In the genomic region with DNA sequence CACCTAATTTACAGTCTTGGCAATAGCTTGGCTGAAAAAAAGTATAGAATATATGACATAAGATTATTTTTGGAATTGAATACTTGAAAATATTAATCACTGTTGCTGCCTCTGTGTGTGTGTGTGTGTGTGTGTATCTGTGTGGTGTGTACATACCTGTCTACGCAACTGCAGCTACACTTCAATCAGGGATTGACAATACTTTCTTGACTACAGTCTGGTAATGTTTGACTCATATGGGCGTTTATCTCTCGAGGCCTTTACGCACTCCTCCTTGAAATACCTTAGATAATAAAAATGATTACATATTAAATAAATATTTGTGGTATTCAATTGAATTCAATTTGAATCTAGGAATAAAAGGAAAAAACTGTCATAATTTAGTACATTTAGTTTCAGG, we compare ENCODE assay signal across 36 cellular contexts.
"Had no signal": no experiment of that assay in that cellular context is flagged by ENCODE, and none has a peak within 500 bp of the region (broad histone marks: within the 10 kb centered on the region; RNA-seq: fewer than 3 reads in every experiment).

No MANE protein-coding gene starts in this region.

- H3K27ac Mint-ChIP-seq: activated CD4-positive, alpha-beta memory T cell treated with anti-CD3 and anti-CD28 coated beads for 36 hours; activated CD4-positive, alpha-beta T cell treated with anti-CD3 and anti-CD28 coated beads for 36 hours; activated CD4-positive, alpha-beta T cell treated with anti-CD3 and anti-CD28 coated beads, Interleukin-2, amount 10 ng/mL, durations not matched to agents 24 days and 14 days; activated CD8-positive, alpha-beta memory T cell treated with anti-CD3 and anti-CD28 coated beads, Interleukin-2, amount 10 ng/mL, durations not matched to agents 7 days and 5 days; activated CD8-positive, alpha-beta T cell treated with anti-CD3 and anti-CD28 coated beads, Interleukin-2, amount 10 ng/mL, durations not matched to agents 7 days and 5 days; activated naive CD4-positive, alpha-beta T cell treated with anti-CD3 and anti-CD28 coated beads for 36 hours; activated naive CD4-positive, alpha-beta T cell treated with anti-CD3 and anti-CD28 coated beads, Interleukin-2, amount 50 U/mL, for 24 hours; activated naive CD8-positive, alpha-beta T cell treated with anti-CD3 and anti-CD28 coated beads for 36 hours; activated naive CD8-positive, alpha-beta T cell treated with anti-CD3 and anti-CD28 coated beads, Interleukin-2, amount 50 U/mL, for 24 hours; activated T-helper 1 cell treated with anti-CD3 and anti-CD28 coated beads, Interleukin-12 subunit alpha, Interleukin-12 subunit beta, Interleukin-2, Interleukin-4 antibody, amounts not matched to agents 30 ng/mL and 10 ng/mL and 1 ng/mL, durations not matched to agents 14 hours and 24 hours and 36 hours; activated T-helper 2 cell treated with anti-CD3 and anti-CD28 coated beads, Interferon-gamma antibody, Interleukin-2, Interleukin-4, amounts not matched to agents 10 μg/mL and 5 μg/mL and 100 μg/mL, durations not matched to agents 14 hours and 24 hours and 36 hours; brain; dendritic cell treated with granulocyte-macrophage colony-stimulating factor and Interleukin-4, amounts not matched to agents 40 ng/mL and 50 ng/mL, for 4 days; endodermal cell; T-helper 17 cell; T-helper 2 cell treated with Interferon-gamma antibody and Interleukin-4, amounts not matched to agents 5 μg/mL and 100 μg/mL, for 36 hours had no signal

- H3K4me3 ChIP-seq: adrenal gland, ascending aorta, breast epithelium, coronary artery, dorsolateral prefrontal cortex, esophagus squamous epithelium, gastrocnemius medialis, heart right ventricle had no signal

- DNase-seq: activated CD4-positive, alpha-beta memory T cell treated with anti-CD3 and anti-CD28 coated beads for 36 hours; activated CD4-positive, alpha-beta T cell treated with anti-CD3 and anti-CD28 coated beads for 36 hours; activated CD4-positive, alpha-beta T cell treated with anti-CD3 and anti-CD28 coated beads, Interleukin-2, amount 10 ng/mL, durations not matched to agents 24 days and 14 days; activated CD4-positive, CD25-positive, alpha-beta regulatory T cell; activated CD4-positive, CD25-positive, alpha-beta regulatory T cell treated with anti-CD3 and anti-CD28 coated beads, Interleukin-2, amount 50 U/mL, for 72 hours; activated CD8-positive, alpha-beta memory T cell treated with anti-CD3 and anti-CD28 coated beads, Interleukin-2, amount 10 ng/mL, durations not matched to agents 7 days and 5 days; activated CD8-positive, alpha-beta memory T cell treated with anti-CD3 and anti-CD28 coated beads, Interleukin-2, amount 50 U/mL, for 4 hours; activated CD8-positive, alpha-beta T cell treated with anti-CD3 and anti-CD28 coated beads, Interleukin-2, amount 10 ng/mL, durations not matched to agents 7 days and 5 days; activated effector memory CD4-positive, alpha-beta T cell treated with anti-CD3 and anti-CD28 coated beads, Interleukin-2, amount 50 U/mL, for 16 hours; activated naive CD4-positive, alpha-beta T cell treated with anti-CD3 and anti-CD28 coated beads for 36 hours; activated naive CD8-positive, alpha-beta T cell treated with anti-CD3 and anti-CD28 coated beads for 36 hours; activated naive CD8-positive, alpha-beta T cell treated with anti-CD3 and anti-CD28 coated beads, Interleukin-2, amount 50 U/mL, for 24 hours; activated T-cell treated with anti-CD3 and anti-CD28 coated beads, Interleukin-2, amount 50 U/mL, for 1 hour; activated T-cell treated with anti-CD3 and anti-CD28 coated beads, Interleukin-2, amount 50 U/mL, for 48 hours; adrenal gland; dorsolateral prefrontal cortex; effector memory CD4-positive, alpha-beta T cell; endodermal cell; erythroblast; esophagus squamous epithelium; foreskin fibroblast; gastrocnemius medialis; heart right ventricle; SW 1271; T-helper 1 cell; T-helper 17 cell had no signal

- H3K36me3 Mint-ChIP-seq: activated CD4-positive, alpha-beta memory T cell treated with anti-CD3 and anti-CD28 coated beads for 36 hours; activated CD8-positive, alpha-beta memory T cell treated with anti-CD3 and anti-CD28 coated beads, Interleukin-2, amount 10 ng/mL, durations not matched to agents 7 days and 5 days; activated naive CD4-positive, alpha-beta T cell treated with anti-CD3 and anti-CD28 coated beads, Interleukin-2, amount 50 U/mL, for 24 hours; activated naive CD8-positive, alpha-beta T cell treated with anti-CD3 and anti-CD28 coated beads for 36 hours; brain had no signal

- H3K9me3 Mint-ChIP-seq: activated naive CD4-positive, alpha-beta T cell treated with anti-CD3 and anti-CD28 coated beads, Interleukin-2, amount 50 U/mL, for 24 hours; brain; dendritic cell treated with granulocyte-macrophage colony-stimulating factor and Interleukin-4, amounts not matched to agents 40 ng/mL and 50 ng/mL, for 4 days had no signal

- ATAC-seq: activated CD4-positive, alpha-beta T cell treated with anti-CD3 and anti-CD28 coated beads for 36 hours; activated CD8-positive, alpha-beta memory T cell treated with anti-CD3 and anti-CD28 coated beads, Interleukin-2, amount 10 ng/mL, durations not matched to agents 7 days and 5 days; activated CD8-positive, alpha-beta T cell treated with anti-CD3 and anti-CD28 coated beads, Interleukin-2, amount 10 ng/mL, durations not matched to agents 7 days and 5 days; activated naive CD8-positive, alpha-beta T cell treated with anti-CD3 and anti-CD28 coated beads, Interleukin-2, amount 50 U/mL, for 24 hours; gastrocnemius medialis; heart right ventricle; T-helper 17 cell had no signal

- H3K4me3 Mint-ChIP-seq: activated CD4-positive, alpha-beta memory T cell treated with anti-CD3 and anti-CD28 coated beads for 36 hours; activated CD4-positive, alpha-beta T cell treated with anti-CD3 and anti-CD28 coated beads for 36 hours; activated CD4-positive, alpha-beta T cell treated with anti-CD3 and anti-CD28 coated beads, Interleukin-2, amount 10 ng/mL, durations not matched to agents 24 days and 14 days; activated CD8-positive, alpha-beta memory T cell treated with anti-CD3 and anti-CD28 coated beads, Interleukin-2, amount 10 ng/mL, durations not matched to agents 7 days and 5 days; activated CD8-positive, alpha-beta T cell treated with anti-CD3 and anti-CD28 coated beads, Interleukin-2, amount 10 ng/mL, durations not matched to agents 7 days and 5 days; activated naive CD4-positive, alpha-beta T cell treated with anti-CD3 and anti-CD28 coated beads for 36 hours; activated naive CD4-positive, alpha-beta T cell treated with anti-CD3 and anti-CD28 coated beads, Interleukin-2, amount 50 U/mL, for 24 hours; activated naive CD8-positive, alpha-beta T cell treated with anti-CD3 and anti-CD28 coated beads for 36 hours; activated naive CD8-positive, alpha-beta T cell treated with anti-CD3 and anti-CD28 coated beads, Interleukin-2, amount 50 U/mL, for 24 hours; activated T-helper 1 cell treated with anti-CD3 and anti-CD28 coated beads, Interleukin-12 subunit alpha, Interleukin-12 subunit beta, Interleukin-2, Interleukin-4 antibody, amounts not matched to agents 30 ng/mL and 10 ng/mL and 1 ng/mL, durations not matched to agents 14 hours and 24 hours and 36 hours; brain; central memory CD8-positive, alpha-beta T cell; dendritic cell treated with granulocyte-macrophage colony-stimulating factor and Interleukin-4, amounts not matched to agents 40 ng/mL and 50 ng/mL, for 4 days; endodermal cell; T-helper 17 cell; T-helper 2 cell treated with Interferon-gamma antibody and Interleukin-4, amounts not matched to agents 5 μg/mL and 100 μg/mL, for 36 hours had no signal

- H3K27me3 Mint-ChIP-seq: activated CD4-positive, alpha-beta memory T cell treated with anti-CD3 and anti-CD28 coated beads for 36 hours; activated CD4-positive, alpha-beta T cell treated with anti-CD3 and anti-CD28 coated beads for 36 hours; activated CD4-positive, alpha-beta T cell treated with anti-CD3 and anti-CD28 coated beads, Interleukin-2, amount 10 ng/mL, durations not matched to agents 24 days and 14 days; activated CD8-positive, alpha-beta memory T cell treated with anti-CD3 and anti-CD28 coated beads, Interleukin-2, amount 10 ng/mL, durations not matched to agents 7 days and 5 days; activated naive CD4-positive, alpha-beta T cell treated with anti-CD3 and anti-CD28 coated beads, Interleukin-2, amount 50 U/mL, for 24 hours; activated naive CD8-positive, alpha-beta T cell treated with anti-CD3 and anti-CD28 coated beads for 36 hours; activated naive CD8-positive, alpha-beta T cell treated with anti-CD3 and anti-CD28 coated beads, Interleukin-2, amount 50 U/mL, for 24 hours; brain; central memory CD8-positive, alpha-beta T cell; dendritic cell treated with granulocyte-macrophage colony-stimulating factor and Interleukin-4, amounts not matched to agents 40 ng/mL and 50 ng/mL, for 4 days; T-helper 17 cell had no signal

- H3K4me1 Mint-ChIP-seq: activated CD4-positive, alpha-beta T cell treated with anti-CD3 and anti-CD28 coated beads for 36 hours; activated CD4-positive, alpha-beta T cell treated with anti-CD3 and anti-CD28 coated beads, Interleukin-2, amount 10 ng/mL, durations not matched to agents 24 days and 14 days; activated CD8-positive, alpha-beta memory T cell treated with anti-CD3 and anti-CD28 coated beads, Interleukin-2, amount 10 ng/mL, durations not matched to agents 7 days and 5 days; activated naive CD4-positive, alpha-beta T cell treated with anti-CD3 and anti-CD28 coated beads, Interleukin-2, amount 50 U/mL, for 24 hours; activated naive CD8-positive, alpha-beta T cell treated with anti-CD3 and anti-CD28 coated beads for 36 hours; activated naive CD8-positive, alpha-beta T cell treated with anti-CD3 and anti-CD28 coated beads, Interleukin-2, amount 50 U/mL, for 24 hours; brain; central memory CD8-positive, alpha-beta T cell; endodermal cell; T-helper 17 cell had no signal
